In the genomic region with DNA sequence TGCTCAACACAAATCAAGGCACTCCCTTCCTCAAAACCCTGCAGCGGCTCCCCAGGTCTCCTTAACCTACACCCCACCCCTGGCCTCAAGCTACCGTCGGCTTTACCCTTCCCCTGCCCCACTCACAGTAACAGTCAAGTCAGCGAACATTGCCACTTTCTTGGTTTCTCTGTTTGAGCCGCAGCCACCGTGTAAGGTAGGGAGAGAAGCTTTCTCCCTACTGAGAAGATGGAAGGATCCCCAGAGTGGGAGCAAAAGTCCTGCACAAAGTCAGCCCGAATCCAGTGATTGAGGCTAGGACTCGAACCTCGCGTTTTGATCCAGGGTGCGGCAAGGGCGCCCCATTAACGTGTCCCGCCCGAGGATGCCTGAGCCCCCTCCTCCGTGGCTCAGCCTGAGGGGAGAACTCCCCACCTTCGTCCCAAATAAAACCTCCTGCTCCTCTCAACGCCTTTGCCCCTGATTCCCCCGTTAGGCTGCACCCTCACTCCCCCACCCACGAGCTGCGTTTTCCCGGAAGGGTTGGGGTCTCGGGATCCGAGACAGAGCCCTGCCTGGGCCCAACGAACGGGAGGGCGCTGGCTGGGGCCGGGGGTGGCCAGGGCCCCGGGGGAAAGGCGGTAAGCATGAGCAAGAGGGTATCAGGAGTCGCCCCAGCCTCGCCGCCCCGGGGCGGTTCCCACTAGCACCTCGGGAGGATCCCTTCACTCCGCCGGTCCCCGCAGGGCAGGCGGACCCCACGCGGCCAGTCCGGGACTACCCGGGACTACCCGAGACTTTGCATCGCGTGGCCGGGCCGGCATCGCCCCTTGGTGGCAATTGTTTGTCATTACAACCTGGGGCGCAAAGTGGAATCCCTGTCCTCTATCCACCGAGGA, we compare ENCODE assay signal across 8 cellular contexts. TPM values are rescaled to one million over a fixed set of nuclear protein-coding genes. Genes with fewer than 3 reads are reported as not detected.
DNase-seq lines count a peak whose midpoint lies in the region; ATAC-seq, FAIRE-seq and TF ChIP-seq lines count a peak whose summit lies in the region.

No MANE protein-coding gene starts in this region.

- H3K27ac Mint-ChIP-seq in activated CD4-positive, alpha-beta T cell treated with anti-CD3 and anti-CD28 coated beads, Interleukin-2, amount 10 ng/mL, durations not matched to agents 7 days and 5 days: no peak overlapping the region

- peaks cover 5 to 43% of the 10 kb centered on the region in 2 experiments; a peak in 4 of 5 replicates for H3K27me3 ChIP-seq in HepG2 (ENCODE audit: control insufficient read depth in 1 of 2, insufficient read depth in 2 of 2, low read length in 2 of 2)

- intact Hi-C loops in HepG2 (cut with micrococcal nuclease; ENCODE audit: unreplicated experiment): loop anchor here (1.0 kb wide), 1 partner anchor 50 kb away; no protein-coding TSS in a partner anchor

- H3K4me2 ChIP-seq in HepG2 (ENCODE audit: low read depth, low read length): peak overlapping the region; percentile 63

- TF ChIP-seq CTCF in HepG2 (CRISPR knock-in tag; IDR thresholded peaks at IDR 0.05): peak; percentile 99

- H2AFZ ChIP-seq in HepG2 (ENCODE audit: low read length): no peak overlapping the region

- FAIRE-seq in HepG2 (lab: Jason Lieb, UNC): peak; percentile 15

- H3K4me1 Mint-ChIP-seq in activated CD4-positive, alpha-beta T cell treated with anti-CD3 and anti-CD28 coated beads, Interleukin-2, amount 10 ng/mL, durations not matched to agents 7 days and 5 days: no peaks in the 10 kb centered on the region

- no peaks in the 10 kb centered on the region for H3K36me3 Mint-ChIP-seq in activated CD4-positive, alpha-beta T cell treated with anti-CD3 and anti-CD28 coated beads, Interleukin-2, amount 10 ng/mL, durations not matched to agents 7 days and 5 days (ENCODE audit: low read depth)

- H3K36me3 ChIP-seq in HepG2 (replicated peaks in 1 of 2; ENCODE audit: control insufficient read depth in 1 of 2, insufficient read depth in 2 of 2, low read length in 2 of 2): no peaks in the 10 kb centered on the region

- TF ChIP-seq RAD21 in HepG2 (CRISPR knock-in tag; IDR thresholded peaks at IDR 0.05): peak; percentile 99

- 11% methylated on average over 36 of the region's 52 CpGs for WGBS in HepG2 (ENCODE audit: low lambda C conversion rate)

- TF ChIP-seq EP300 in HepG2 (IDR thresholded peaks at IDR 0.05; ENCODE audit: low read depth in 2 of 2, low read length in 2 of 2): no peak
- no peak for TF ChIP-seq EP300 in HepG2 (CRISPR knock-in tag; IDR thresholded peaks at IDR 0.05; ENCODE audit: borderline replicate concordance)

- CTCF ChIA-PET in activated CD4-positive, alpha-beta T cell treated with anti-CD3 and anti-CD28 coated beads, Interleukin-2, amount 10 ng/mL, durations not matched to agents 7 days and 5 days (lab: Charles Lee): interaction anchor here (0.6 to 5.9 kb wide), 7 partner anchors 8 to 114 kb away, joined by 3 to 33 read pairs (median 3); no protein-coding TSS in a partner anchor
- CTCF ChIA-PET in HepG2 (lab: Yijun Ruan, JAX; ENCODE audit: low intra/inter-chr PET ratio, low total read pairs): interaction anchor here (1.2 to 4.6 kb wide), 2 partner anchors 51 to 85 kb away, joined by 4 to 128 read pairs; a partner anchor contains a TSS

- BruUV-seq in HepG2 (replicated peaks; lab: Mats Ljungman, UMichigan): no TSS peak

- H3K79me2 ChIP-seq in HepG2 (ENCODE audit: insufficient read depth, low read length): no peaks in the 10 kb centered on the region

- no peak overlapping the region for H3K9ac ChIP-seq in HepG2 (ENCODE audit: insufficient read depth, low read depth, low read length)

- H3K9me3 ChIP-seq in HepG2 (ENCODE audit: low read length): no peaks in the 10 kb centered on the region

- H3K27me3 Mint-ChIP-seq in activated CD4-positive, alpha-beta T cell treated with anti-CD3 and anti-CD28 coated beads, Interleukin-2, amount 10 ng/mL, durations not matched to agents 7 days and 5 days: peaks cover 20% of the 10 kb centered on the region

- no peaks in the 10 kb centered on the region for H4K20me1 ChIP-seq in HepG2 (ENCODE audit: insufficient read depth, low read length)

- ATAC-seq in HepG2 (peak; percentile 90), HG03457 (IDR thresholded peaks at IDR 0.05; ENCODE audit: unreplicated experiment) (no peak)

- TF ChIP-seq POLR2A in HepG2 (IDR thresholded peaks at IDR 0.05; ENCODE audit: insufficient read depth in 1 of 2, low read depth in 2 of 2, low read length in 2 of 2): no peak

- POLR2A ChIA-PET in activated CD4-positive, alpha-beta T cell treated with anti-CD3 and anti-CD28 coated beads, Interleukin-2, amount 10 ng/mL, durations not matched to agents 7 days and 5 days (lab: Charles Lee): no interaction called here
- POLR2A ChIA-PET in HepG2 (lab: Yijun Ruan, JAX): interaction anchor here (1.5 kb wide), 1 partner anchor 51 kb away, joined by 3 read pairs; no protein-coding TSS in a partner anchor

- no peak overlapping the region for H3K27ac ChIP-seq in HepG2 (ENCODE audit: extremely low read length, insufficient read depth, low read length)

- no peak overlapping the region for H3K4me3 Mint-ChIP-seq in activated CD4-positive, alpha-beta T cell treated with anti-CD3 and anti-CD28 coated beads, Interleukin-2, amount 10 ng/mL, durations not matched to agents 7 days and 5 days

- peak overlapping the region in 2 of 3 experiments; percentile 13 to 60; a peak in 4 of 6 replicates for H3K4me3 ChIP-seq in HepG2 (replicated peaks in 1 of 3; ENCODE audit: insufficient read depth in 1 of 3, low read depth in 2 of 3, low read length in 3 of 3)

- peaks cover 26% of the 10 kb centered on the region for H3K4me1 ChIP-seq in HepG2 (ENCODE audit: insufficient read depth, low read length)

- in situ Hi-C loops in HepG2 (cut with HindIII; ENCODE audit: extremely low pct_ligation_motif_present, low pct_unique_long_range_greater_than_20kb): loop anchor here (5.0 kb wide), 1 partner anchor 52 kb away; a partner anchor contains a TSS

- peak; percentile 36 to 74 (median 38) for DNase-seq in NCI-H1417 (lab: John Stamatoyannopoulos, UW)
- no peak for DNase-seq in NCI-H1417 treated with DMSO at 0.1 percent for 48 hours (lab: John Stamatoyannopoulos, UW)
- DNase-seq in NCI-H1048 (lab: John Stamatoyannopoulos, UW): peak; percentile 24
- peak; percentile 66 for DNase-seq in activated CD4-positive, alpha-beta T cell treated with anti-CD3 and anti-CD28 coated beads, Interleukin-2, amount 10 ng/mL, durations not matched to agents 7 days and 5 days
- DNase-seq in dermis blood vessel endothelial cell: peak; percentile 76
- DNase-seq in HepG2 (ENCODE audit: low spot score): peak; percentile 54
- peak; percentile 51 to 62 for DNase-seq in stimulated activated CD4-positive, alpha-beta T cell treated with anti-CD3 and anti-CD28 coated beads, Interleukin-4, amount 100 ng/mL, for 4 hours

- no peaks in the 10 kb centered on the region for H3K9me3 Mint-ChIP-seq in activated CD4-positive, alpha-beta T cell treated with anti-CD3 and anti-CD28 coated beads, Interleukin-2, amount 10 ng/mL, durations not matched to agents 7 days and 5 days

RNA-seq across cellular contexts. Expression of a gene that starts 9.9 kb away (rescaled TPM):
- under 1 TPM; 0.75 to 0.79 TPM for total RNA-seq in activated CD4-positive, alpha-beta T cell treated with anti-CD3 and anti-CD28 coated beads, Interleukin-2, amount 10 ng/mL, durations not matched to agents 7 days and 5 days
- 6.8 and 10.0 TPM in 2 replicates for total RNA-seq in dermis blood vessel endothelial cell
- 3.0 and 4.3 TPM in 2 replicates for total RNA-seq in HepG2 (2016; rRNA removed; fragmentation: Illumina TruSeq; extraction: Trizol)
- 1.2 TPM in 2 replicates for total RNA-seq in HepG2 (2016; cell fraction: cytosol; rRNA removed; fragmentation: Illumina TruSeq; extraction: Trizol; ENCODE audit: low read depth)
- total RNA-seq in HepG2 (2016; cell fraction: insoluble cytoplasmic fraction; rRNA removed; fragmentation: Illumina TruSeq; extraction: Trizol): 2.8 and 4.3 TPM in 2 replicates
- 2.2 and 2.3 TPM in 2 replicates for total RNA-seq in HepG2 (2016; cell fraction: membrane; rRNA removed; fragmentation: Illumina TruSeq; extraction: Trizol)
- total RNA-seq in HepG2 (2016; cell fraction: nucleus; rRNA removed; fragmentation: Illumina TruSeq; extraction: Trizol): 2.6 and 2.8 TPM in 2 replicates
- polyA plus RNA-seq in HepG2 (2011; rRNA removed): 5.1 and 10.3 TPM in 2 replicates
- 5.9 and 6.6 TPM in 2 replicates for polyA plus RNA-seq in HepG2 (2011; cell fraction: cytosol; rRNA removed)
- polyA plus RNA-seq in HepG2 (2011; cell fraction: nucleus; rRNA removed): 13.6 and 19.6 TPM in 2 replicates
- 2.8 and 7.9 TPM in 2 replicates for polyA plus RNA-seq in HepG2 (2012)
- polyA plus RNA-seq in HepG2 (2016; cell fraction: cytosol; fragmentation: Illumina TruSeq; extraction: Trizol; ENCODE audit: low read depth): 0.93 and 1.1 TPM in 2 replicates
- 2.4 and 3.6 TPM in 2 replicates for polyA plus RNA-seq in HepG2 (2016; cell fraction: insoluble cytoplasmic fraction; fragmentation: Illumina TruSeq; extraction: Trizol; ENCODE audit: low read depth)
- polyA plus RNA-seq in HepG2 (2016; cell fraction: membrane; fragmentation: Illumina TruSeq; extraction: Trizol; ENCODE audit: low read depth): 1.6 and 1.8 TPM in 2 replicates
- 5.8 and 5.9 TPM in 2 replicates for polyA plus RNA-seq in HepG2 (2016; cell fraction: nucleus; fragmentation: Illumina TruSeq; extraction: Trizol; ENCODE audit: insufficient read depth, low read depth)
- 0.82 and 14.6 TPM in 2 replicates for polyA minus RNA-seq in HepG2 (2011; rRNA and poly(A)+ RNA removed; ENCODE audit: low replicate concordance)
- polyA minus RNA-seq in HepG2 (2011; cell fraction: cytosol; rRNA and poly(A)+ RNA removed): 4.7 and 6.5 TPM in 2 replicates
- polyA minus RNA-seq in HepG2 (2011; cell fraction: nucleus; rRNA and poly(A)+ RNA removed): 4.0 and 9.2 TPM in 2 replicates

RNA-seq across cellular contexts. Expression of a gene that starts 20.3 kb away (rescaled TPM):
- 10 to 100 TPM; 25.6 to 28.8 TPM for total RNA-seq in activated CD4-positive, alpha-beta T cell treated with anti-CD3 and anti-CD28 coated beads, Interleukin-2, amount 10 ng/mL, durations not matched to agents 7 days and 5 days
- total RNA-seq in dermis blood vessel endothelial cell (85.2 and 117 TPM in 2 replicates), HepG2 (2016; rRNA removed; fragmentation: Illumina TruSeq; extraction: Trizol) (50.0 and 72.0 TPM in 2 replicates)
- total RNA-seq in HepG2 (2016; cell fraction: cytosol; rRNA removed; fragmentation: Illumina TruSeq; extraction: Trizol; ENCODE audit: low read depth): 24.7 and 30.5 TPM in 2 replicates
- total RNA-seq in HepG2 (2016; cell fraction: insoluble cytoplasmic fraction; rRNA removed; fragmentation: Illumina TruSeq; extraction: Trizol): 50.9 and 73.7 TPM in 2 replicates
- total RNA-seq in HepG2 (2016; cell fraction: membrane; rRNA removed; fragmentation: Illumina TruSeq; extraction: Trizol): 58.1 and 63.3 TPM in 2 replicates
- 55.2 and 61.0 TPM in 2 replicates for total RNA-seq in HepG2 (2016; cell fraction: nucleus; rRNA removed; fragmentation: Illumina TruSeq; extraction: Trizol)
- polyA plus RNA-seq in HepG2 (2011; rRNA removed): 100 and 107 TPM in 2 replicates
- 128 and 161 TPM in 2 replicates for polyA plus RNA-seq in HepG2 (2011; cell fraction: cytosol; rRNA removed)
- polyA plus RNA-seq in HepG2 (2011; cell fraction: nucleus; rRNA removed): 53.5 and 60.7 TPM in 2 replicates
- polyA plus RNA-seq in HepG2 (2012): 65.5 and 74.9 TPM in 2 replicates
- polyA plus RNA-seq in HepG2 (2016; cell fraction: cytosol; fragmentation: Illumina TruSeq; extraction: Trizol; ENCODE audit: low read depth): 19.8 and 21.2 TPM in 2 replicates
- 35.3 and 36.8 TPM in 2 replicates for polyA plus RNA-seq in HepG2 (2016; cell fraction: insoluble cytoplasmic fraction; fragmentation: Illumina TruSeq; extraction: Trizol; ENCODE audit: low read depth)
- polyA plus RNA-seq in HepG2 (2016; cell fraction: membrane; fragmentation: Illumina TruSeq; extraction: Trizol; ENCODE audit: low read depth): 39.0 and 44.1 TPM in 2 replicates
- 68.4 and 69.1 TPM in 2 replicates for polyA plus RNA-seq in HepG2 (2016; cell fraction: nucleus; fragmentation: Illumina TruSeq; extraction: Trizol; ENCODE audit: insufficient read depth, low read depth)
- 52.0 and 233 TPM in 2 replicates for polyA minus RNA-seq in HepG2 (2011; rRNA and poly(A)+ RNA removed; ENCODE audit: low replicate concordance)
- 45.2 and 52.9 TPM in 2 replicates for polyA minus RNA-seq in HepG2 (2011; cell fraction: cytosol; rRNA and poly(A)+ RNA removed)
- polyA minus RNA-seq in HepG2 (2011; cell fraction: nucleus; rRNA and poly(A)+ RNA removed): 37.7 and 38.3 TPM in 2 replicates

RNA-seq across cellular contexts. Expression of a gene that starts 40.8 kb away (rescaled TPM):
- total RNA-seq in activated CD4-positive, alpha-beta T cell treated with anti-CD3 and anti-CD28 coated beads, Interleukin-2, amount 10 ng/mL, durations not matched to agents 7 days and 5 days: not detected
- total RNA-seq in dermis blood vessel endothelial cell (not detected in 2 replicates), HepG2 (2016; rRNA removed; fragmentation: Illumina TruSeq; extraction: Trizol) (not detected in 2 replicates)
- total RNA-seq in HepG2 (2016; cell fraction: cytosol; rRNA removed; fragmentation: Illumina TruSeq; extraction: Trizol; ENCODE audit: low read depth): not detected in 2 replicates
- not detected in 2 replicates for total RNA-seq in HepG2 (2016; cell fraction: insoluble cytoplasmic fraction; rRNA removed; fragmentation: Illumina TruSeq; extraction: Trizol)
- not detected in 2 replicates for total RNA-seq in HepG2 (2016; cell fraction: membrane; rRNA removed; fragmentation: Illumina TruSeq; extraction: Trizol)
- not detected in 2 replicates for total RNA-seq in HepG2 (2016; cell fraction: nucleus; rRNA removed; fragmentation: Illumina TruSeq; extraction: Trizol)
- 0.24 and 0.25 TPM in 2 replicates for polyA plus RNA-seq in HepG2 (2011; rRNA removed)
- 0.21 and 0.30 TPM in 2 replicates for polyA plus RNA-seq in HepG2 (2011; cell fraction: cytosol; rRNA removed)
- polyA plus RNA-seq in HepG2 (2011; cell fraction: nucleus; rRNA removed): 1.1 and 1.2 TPM in 2 replicates
- 0.32 TPM in 1 of 2 replicates, not detected in the other for polyA plus RNA-seq in HepG2 (2012)
- not detected in 2 replicates for polyA plus RNA-seq in HepG2 (2016; cell fraction: cytosol; fragmentation: Illumina TruSeq; extraction: Trizol; ENCODE audit: low read depth)
- polyA plus RNA-seq in HepG2 (2016; cell fraction: insoluble cytoplasmic fraction; fragmentation: Illumina TruSeq; extraction: Trizol; ENCODE audit: low read depth): not detected in 2 replicates
- polyA plus RNA-seq in HepG2 (2016; cell fraction: membrane; fragmentation: Illumina TruSeq; extraction: Trizol; ENCODE audit: low read depth): not detected in 2 replicates
- polyA plus RNA-seq in HepG2 (2016; cell fraction: nucleus; fragmentation: Illumina TruSeq; extraction: Trizol; ENCODE audit: insufficient read depth, low read depth): not detected in 2 replicates
- polyA minus RNA-seq in HepG2 (2011; rRNA and poly(A)+ RNA removed; ENCODE audit: low replicate concordance): not detected in 2 replicates
- not detected in 2 replicates for polyA minus RNA-seq in HepG2 (2011; cell fraction: cytosol; rRNA and poly(A)+ RNA removed)
- not detected in 2 replicates for polyA minus RNA-seq in HepG2 (2011; cell fraction: nucleus; rRNA and poly(A)+ RNA removed)

RNA-seq across cellular contexts. Expression of a gene that starts 52.2 kb away (rescaled TPM):
- not detected for total RNA-seq in activated CD4-positive, alpha-beta T cell treated with anti-CD3 and anti-CD28 coated beads, Interleukin-2, amount 10 ng/mL, durations not matched to agents 7 days and 5 days
- total RNA-seq in dermis blood vessel endothelial cell: not detected in 2 replicates
- total RNA-seq in HepG2 (2016; rRNA removed; fragmentation: Illumina TruSeq; extraction: Trizol): not detected in 2 replicates
- total RNA-seq in HepG2 (2016; cell fraction: cytosol; rRNA removed; fragmentation: Illumina TruSeq; extraction: Trizol; ENCODE audit: low read depth): not detected in 2 replicates
- not detected in 2 replicates for total RNA-seq in HepG2 (2016; cell fraction: insoluble cytoplasmic fraction; rRNA removed; fragmentation: Illumina TruSeq; extraction: Trizol)
- total RNA-seq in HepG2 (2016; cell fraction: membrane; rRNA removed; fragmentation: Illumina TruSeq; extraction: Trizol): not detected in 2 replicates
- not detected in 2 replicates for total RNA-seq in HepG2 (2016; cell fraction: nucleus; rRNA removed; fragmentation: Illumina TruSeq; extraction: Trizol)
- not detected in 2 replicates for polyA plus RNA-seq in HepG2 (2011; rRNA removed)
- polyA plus RNA-seq in HepG2 (2011; cell fraction: cytosol; rRNA removed): 0.21 TPM in 1 of 2 replicates, not detected in the other
- not detected in 2 replicates for polyA plus RNA-seq in HepG2 (2011; cell fraction: nucleus; rRNA removed)
- not detected in 2 replicates for polyA plus RNA-seq in HepG2 (2012)
- polyA plus RNA-seq in HepG2 (2016; cell fraction: cytosol; fragmentation: Illumina TruSeq; extraction: Trizol; ENCODE audit: low read depth): not detected in 2 replicates
- not detected in 2 replicates for polyA plus RNA-seq in HepG2 (2016; cell fraction: insoluble cytoplasmic fraction; fragmentation: Illumina TruSeq; extraction: Trizol; ENCODE audit: low read depth)
- polyA plus RNA-seq in HepG2 (2016; cell fraction: membrane; fragmentation: Illumina TruSeq; extraction: Trizol; ENCODE audit: low read depth): not detected in 2 replicates
- not detected in 2 replicates for polyA plus RNA-seq in HepG2 (2016; cell fraction: nucleus; fragmentation: Illumina TruSeq; extraction: Trizol; ENCODE audit: insufficient read depth, low read depth)
- not detected in 2 replicates for polyA minus RNA-seq in HepG2 (2011; rRNA and poly(A)+ RNA removed; ENCODE audit: low replicate concordance)
- not detected in 2 replicates for polyA minus RNA-seq in HepG2 (2011; cell fraction: cytosol; rRNA and poly(A)+ RNA removed)
- polyA minus RNA-seq in HepG2 (2011; cell fraction: nucleus; rRNA and poly(A)+ RNA removed): not detected in 2 replicates
